Comparison of ENCODE assay signal across 17 cellular contexts in the genomic region with DNA sequence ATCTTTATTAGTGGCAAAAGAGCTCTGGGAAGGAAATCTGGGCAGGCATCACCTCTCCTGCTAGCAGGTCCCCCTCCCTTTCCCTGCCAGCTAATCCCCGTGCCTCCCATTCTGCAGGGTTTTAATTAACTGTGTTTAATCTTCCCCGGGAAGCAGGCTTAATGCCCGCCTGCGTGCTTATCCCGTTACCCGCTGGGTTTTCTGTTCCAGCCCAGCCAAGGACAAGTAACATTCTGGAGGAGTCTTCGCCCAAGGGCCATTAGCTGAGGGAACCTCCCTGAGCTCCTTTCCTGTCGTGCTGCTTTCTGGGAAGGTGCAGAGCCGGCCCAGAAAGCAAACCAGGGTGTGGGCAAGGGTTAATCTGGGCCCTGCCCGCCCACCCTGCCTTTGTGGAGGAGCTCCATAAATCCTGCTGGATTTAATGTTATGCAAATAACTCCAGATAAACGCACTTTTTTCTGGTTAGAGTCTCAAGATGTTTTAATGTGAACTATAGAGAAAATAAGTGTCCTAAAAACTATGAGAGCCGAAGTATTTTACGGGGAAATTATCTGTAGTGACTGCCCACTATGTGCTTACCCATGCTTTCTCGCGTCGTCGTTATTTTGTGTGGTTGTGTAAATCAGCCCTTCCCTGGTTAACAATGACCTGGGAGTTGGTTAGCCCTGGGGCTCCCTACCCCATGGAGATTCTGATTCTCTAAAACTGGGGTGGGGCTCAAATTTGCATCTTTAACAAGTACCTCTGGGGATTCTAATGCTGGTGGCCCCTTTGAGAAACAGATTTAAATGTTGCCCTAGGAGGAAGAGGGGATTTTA. TPM values are rescaled to one million over a fixed set of nuclear protein-coding genes. Genes with fewer than 3 reads are reported as not detected.
DNase-seq lines count a peak whose midpoint lies in the region; TF ChIP-seq lines count a peak whose summit lies in the region.
"Had no signal": no experiment of that assay in that cellular context is flagged by ENCODE, and none has a peak within 500 bp of the region (broad histone marks: within the 10 kb centered on the region; RNA-seq: fewer than 3 reads in every experiment).

No MANE protein-coding gene starts in this region.

- peak overlapping the region; percentile 47 for H3K27ac Mint-ChIP-seq in mesothelial cell of epicardium
- H3K27ac Mint-ChIP-seq: memory B cell had no signal

- peaks cover 59% of the 10 kb centered on the region for H3K4me1 Mint-ChIP-seq in mesothelial cell of epicardium

- peaks cover 3% of the 10 kb centered on the region for H3K9me3 Mint-ChIP-seq in mesothelial cell of epicardium
- H3K9me3 Mint-ChIP-seq: memory B cell had no signal

- H3K4me3 Mint-ChIP-seq in mesothelial cell of epicardium: no peak overlapping the region
- H3K4me3 Mint-ChIP-seq: memory B cell had no signal

- H3K36me3 Mint-ChIP-seq in mesothelial cell of epicardium: no peaks in the 10 kb centered on the region
- H3K36me3 Mint-ChIP-seq: memory B cell had no signal

- TF ChIP-seq POLR2A in NB4 (IDR thresholded peaks at IDR 0.05; ENCODE audit: extremely low read depth, insufficient read length): no peak

- TF ChIP-seq CTCF in NB4 (IDR thresholded peaks at IDR 0.05; ENCODE audit: low read depth, low read length) (no peak), mesothelial cell of epicardium (IDR thresholded peaks at IDR 0.05; ENCODE audit: unreplicated experiment) (no peak)

- no peak overlapping the region for H3K4me3 ChIP-seq in NB4 (ENCODE audit: low read depth, low read length)

- H3K27me3 Mint-ChIP-seq in mesothelial cell of epicardium (ENCODE audit: low read depth): no peaks in the 10 kb centered on the region

- DNase-seq in ELF-1 (ENCODE audit: low read depth, low spot score) (peak; percentile 91), NB4 (ENCODE audit: low read depth) (peak; percentile 52), ecto neural progenitor cell (ENCODE audit: low spot score) (peak; percentile 90), mesothelial cell of epicardium (ENCODE audit: low spot score in 2 of 2, unreplicated experiment in 2 of 2) (no peak), NCI-H1105 (lab: John Stamatoyannopoulos, UW) (no peak), NCI-H2227 treated with DMSO at 0.1 percent for 48 hours (lab: John Stamatoyannopoulos, UW) (no peak), DMS 273 (lab: John Stamatoyannopoulos, UW; ENCODE audit: unreplicated experiment) (no peak), dermis blood vessel endothelial cell (no peak)
- DNase-seq: activated CD8-positive, alpha-beta memory T cell treated with anti-CD3 and anti-CD28 coated beads for 24 hours; amniotic stem cell; cerebellar nuclear complex; foreskin keratinocyte; GDM1; NCI-H2107; stimulated activated CD4-positive, alpha-beta T cell treated with anti-CD3 and anti-CD28 coated beads, Interleukin-4, amount 100 ng/mL, for 1 hour; substantia nigra had no signal

RNA-seq across cellular contexts. Expression of a gene that starts 25.9 kb away (rescaled TPM):
- total RNA-seq in mesothelial cell of epicardium (2.7 to 3.1 TPM (median 3.0 TPM) in 3 replicates), dermis blood vessel endothelial cell (not detected in 2 replicates)
- total RNA-seq: foreskin keratinocyte had no signal

Comparison
In these comparisons a context has a peak if more than half of its experiments do, and no peak if none do; other contexts are left out.
1. DNase-seq: peak in ELF-1 (single experiment), NB4 (single experiment) and ecto neural progenitor cell (single experiment); none in mesothelial cell of epicardium (0 of 2), NCI-H1105 (single experiment), NCI-H2227 treated with DMSO at 0.1 percent for 48 hours (single experiment), DMS 273 (single experiment) and dermis blood vessel endothelial cell (single experiment).